In the genomic region with DNA sequence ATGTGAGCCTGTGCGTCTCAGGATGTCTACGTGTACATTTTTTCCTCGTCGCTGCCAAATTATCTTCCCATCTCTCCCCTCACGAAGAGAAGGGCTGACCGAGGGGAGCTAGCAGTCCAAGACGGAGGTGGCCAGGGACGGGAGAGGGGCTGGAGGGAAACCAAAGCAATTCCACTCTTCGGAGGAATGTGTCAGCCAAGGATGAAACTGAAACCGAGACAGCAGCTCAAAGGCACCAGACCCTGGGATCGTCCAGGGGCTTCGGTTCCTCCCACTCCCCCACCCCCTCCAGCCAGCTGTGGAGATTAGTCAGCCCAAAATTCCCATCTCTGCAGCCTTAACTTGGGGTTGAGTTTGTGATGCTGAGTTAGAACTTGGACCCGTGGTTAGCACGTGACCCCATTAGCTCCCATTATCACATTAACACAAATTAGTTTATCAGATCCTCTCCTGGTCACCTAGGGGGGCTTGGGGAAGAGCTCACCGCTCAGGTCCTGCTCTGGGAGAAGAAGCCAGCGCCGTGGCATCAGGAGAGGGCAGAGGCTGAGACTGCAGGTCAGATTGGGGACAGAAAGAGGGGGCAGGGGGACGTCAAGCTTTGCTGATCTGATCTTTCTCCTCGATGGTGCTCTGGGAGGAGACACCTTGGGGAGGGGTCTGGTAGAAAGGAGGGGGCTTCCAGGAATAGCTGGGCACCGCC, we compare ENCODE assay signal across 1 cellular context.
TF ChIP-seq lines count a peak whose summit lies in the region.

No MANE protein-coding gene starts in this region.

TF ChIP-seq in HepG2, 621 proteins besides CTCF, POLR2A, EP300 and RAD21:
- TF ChIP-seq, protein P1, sequence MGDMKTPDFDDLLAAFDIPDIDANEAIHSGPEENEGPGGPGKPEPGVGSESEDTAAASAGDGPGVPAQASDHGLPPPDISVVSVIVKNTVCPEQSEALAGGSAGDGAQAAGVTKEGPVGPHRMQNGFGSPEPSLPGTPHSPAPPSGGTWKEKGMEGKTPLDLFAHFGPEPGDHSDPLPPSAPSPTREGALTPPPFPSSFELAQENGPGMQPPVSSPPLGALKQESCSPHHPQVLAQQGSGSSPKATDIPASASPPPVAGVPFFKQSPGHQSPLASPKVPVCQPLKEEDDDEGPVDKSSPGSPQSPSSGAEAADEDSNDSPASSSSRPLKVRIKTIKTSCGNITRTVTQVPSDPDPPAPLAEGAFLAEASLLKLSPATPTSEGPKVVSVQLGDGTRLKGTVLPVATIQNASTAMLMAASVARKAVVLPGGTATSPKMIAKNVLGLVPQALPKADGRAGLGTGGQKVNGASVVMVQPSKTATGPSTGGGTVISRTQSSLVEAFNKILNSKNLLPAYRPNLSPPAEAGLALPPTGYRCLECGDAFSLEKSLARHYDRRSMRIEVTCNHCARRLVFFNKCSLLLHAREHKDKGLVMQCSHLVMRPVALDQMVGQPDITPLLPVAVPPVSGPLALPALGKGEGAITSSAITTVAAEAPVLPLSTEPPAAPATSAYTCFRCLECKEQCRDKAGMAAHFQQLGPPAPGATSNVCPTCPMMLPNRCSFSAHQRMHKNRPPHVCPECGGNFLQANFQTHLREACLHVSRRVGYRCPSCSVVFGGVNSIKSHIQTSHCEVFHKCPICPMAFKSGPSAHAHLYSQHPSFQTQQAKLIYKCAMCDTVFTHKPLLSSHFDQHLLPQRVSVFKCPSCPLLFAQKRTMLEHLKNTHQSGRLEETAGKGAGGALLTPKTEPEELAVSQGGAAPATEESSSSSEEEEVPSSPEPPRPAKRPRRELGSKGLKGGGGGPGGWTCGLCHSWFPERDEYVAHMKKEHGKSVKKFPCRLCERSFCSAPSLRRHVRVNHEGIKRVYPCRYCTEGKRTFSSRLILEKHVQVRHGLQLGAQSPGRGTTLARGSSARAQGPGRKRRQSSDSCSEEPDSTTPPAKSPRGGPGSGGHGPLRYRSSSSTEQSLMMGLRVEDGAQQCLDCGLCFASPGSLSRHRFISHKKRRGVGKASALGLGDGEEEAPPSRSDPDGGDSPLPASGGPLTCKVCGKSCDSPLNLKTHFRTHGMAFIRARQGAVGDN (CRISPR knock-in tag; IDR thresholded peaks at IDR 0.05), result peak; percentile 17; the same call in 1 of the 2 replicates
- no peak for TF ChIP-seq ZNF567 (CRISPR knock-in tag; IDR thresholded peaks at IDR 0.05; ENCODE audit: borderline replicate concordance)
